Comparison of ENCODE assay signal across 15 cellular contexts in the genomic region with DNA sequence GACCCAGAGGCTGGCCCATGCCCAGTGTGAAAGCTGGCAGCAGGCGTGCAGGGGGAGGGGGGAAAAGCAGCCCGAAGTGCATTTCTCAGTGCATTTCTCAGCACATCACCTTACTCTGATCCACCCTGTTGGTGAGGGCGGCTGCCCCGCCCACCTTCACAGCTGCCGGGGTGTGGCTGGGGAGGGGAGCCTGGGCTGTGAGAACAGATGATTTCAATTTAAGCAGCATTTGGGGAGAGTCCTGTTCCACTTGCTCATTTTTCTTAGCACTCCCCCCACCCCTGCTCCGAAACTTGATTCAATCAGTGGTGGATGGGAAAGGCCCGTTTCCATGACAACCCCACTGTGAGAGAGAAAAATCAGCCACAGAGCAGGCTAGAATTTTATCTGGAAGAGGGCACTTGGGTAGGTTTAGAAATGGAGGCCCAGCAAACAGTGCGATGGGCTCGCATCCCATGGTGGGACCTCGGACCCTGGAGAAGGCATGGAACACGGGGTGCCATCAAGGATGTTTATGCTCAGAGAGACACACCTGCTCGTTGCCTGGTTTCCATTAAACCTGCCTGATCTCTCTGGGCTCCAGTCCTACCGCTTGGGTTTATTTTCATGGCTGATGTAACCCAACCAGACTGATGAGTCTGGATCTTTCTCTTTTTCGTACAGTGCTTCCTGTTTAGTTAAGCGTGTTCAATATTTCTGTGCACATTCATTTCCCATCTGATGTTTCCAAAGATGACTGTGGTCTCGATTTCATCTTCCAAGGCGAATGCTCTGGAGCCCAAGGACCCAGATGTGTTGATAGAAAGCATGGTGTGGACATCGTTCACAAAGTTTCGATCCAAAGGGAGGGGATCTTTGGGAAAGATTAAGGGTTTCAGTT.
A peak's percentile ranks its signal among the peaks of the same experiment; 100 is the strongest.
DNase-seq lines count a peak whose midpoint lies in the region; ATAC-seq and TF ChIP-seq lines count a peak whose summit lies in the region.
"Had no signal": no experiment of that assay in that cellular context is flagged by ENCODE, and none has a peak within 500 bp of the region (broad histone marks: within the 10 kb centered on the region; RNA-seq: fewer than 3 reads in every experiment).

No MANE protein-coding gene starts in this region.

- H3K27ac ChIP-seq in aorta (ENCODE audit: low read depth in 1 of 2, low read length in 2 of 2) (no peak overlapping the region), adrenal gland (no peak overlapping the region)

- POLR2A ChIA-PET in T-cell (lab: Charles Lee), result no interaction called here

- H3K4me1 ChIP-seq in aorta (ENCODE audit: control insufficient read depth in 1 of 2, insufficient read depth in 2 of 2, low read length in 2 of 2) (no peaks in the 10 kb centered on the region), adrenal gland (replicated peaks in 1 of 2) (no peaks in the 10 kb centered on the region)

- CTCF ChIA-PET in T-cell (lab: Charles Lee), result no interaction called here

- no peaks in the 10 kb centered on the region for H3K36me3 Mint-ChIP-seq in T-cell
- H3K36me3 Mint-ChIP-seq: activated naive CD8-positive, alpha-beta T cell treated with anti-CD3 and anti-CD28 coated beads, Interleukin-2, amount 10 ng/mL, durations not matched to agents 7 days and 5 days; memory B cell had no signal

- TF ChIP-seq POLR2A in adrenal gland (IDR thresholded peaks at IDR 0.05), result no peak

- ATAC-seq in left colon (peak; percentile 54), T-cell (replicated peaks in 1 of 4) (no peak), aorta (ENCODE audit: low FRiP score) (no peak)

- H3K4me1 Mint-ChIP-seq in T-cell, result no peaks in the 10 kb centered on the region
- H3K4me1 Mint-ChIP-seq: activated naive CD8-positive, alpha-beta T cell treated with anti-CD3 and anti-CD28 coated beads, Interleukin-2, amount 10 ng/mL, durations not matched to agents 7 days and 5 days; memory B cell had no signal

- 85% methylated on average over 19 of the region's 19 CpGs for WGBS in aorta, 2 donors
- WGBS in adrenal gland, 4 donors, result 69 to 80% (median 71%) methylated on average over 18 to 19 of the region's 19 CpGs

- peaks cover 2 to 11% of the 10 kb centered on the region in 2 donors for H3K27me3 Mint-ChIP-seq in T-cell

- H3K36me3 ChIP-seq in aorta (ENCODE audit: control insufficient read depth in 1 of 2, insufficient read depth in 2 of 2, low read length in 1 of 2) (no peaks in the 10 kb centered on the region), adrenal gland (replicated peaks in 1 of 2) (no peaks in the 10 kb centered on the region)
- H3K36me3 ChIP-seq: MG63 had no signal

- H3K9me3 ChIP-seq in aorta (ENCODE audit: control insufficient read depth, low read length), result no peaks in the 10 kb centered on the region
- no peaks in the 10 kb centered on the region for H3K9me3 ChIP-seq in adrenal gland (replicated peaks in 1 of 3)
- H3K9me3 ChIP-seq: MG63 had no signal

- no peak overlapping the region for H3K4me3 Mint-ChIP-seq in T-cell
- H3K4me3 Mint-ChIP-seq: activated naive CD8-positive, alpha-beta T cell treated with anti-CD3 and anti-CD28 coated beads, Interleukin-2, amount 10 ng/mL, durations not matched to agents 7 days and 5 days; memory B cell; T-helper 1 cell treated with Interleukin-12 subunit alpha and Interleukin-12 subunit beta and Interleukin-4 antibody, amounts not matched to agents 30 μg/mL and 1 μg/mL, for 36 hours had no signal

- no peaks in the 10 kb centered on the region for H3K27me3 ChIP-seq in aorta (ENCODE audit: control insufficient read depth in 1 of 2, insufficient read depth in 2 of 2, low read length in 1 of 2)
- H3K27me3 ChIP-seq in adrenal gland, result no peaks in the 10 kb centered on the region
- H3K27me3 ChIP-seq: MG63 had no signal

- no peak overlapping the region for H3K4me3 ChIP-seq in aorta (ENCODE audit: low read length in 2 of 2)
- no peak overlapping the region for H3K4me3 ChIP-seq in adrenal gland
- H3K4me3 ChIP-seq: dorsolateral prefrontal cortex, MG63 had no signal

- DNase-seq in stimulated activated CD4-positive, alpha-beta T cell treated with anti-CD3 and anti-CD28 coated beads, Interleukin-15, amount 100 ng/mL, for 24 hours, result peak; percentile 7
- DNase-seq in stimulated activated CD4-positive, alpha-beta T cell treated with anti-CD3 and anti-CD28 coated beads, Interleukin-2, amount 100 ng/mL, for 48 hours, result no peak
- DNase-seq in SK-N-DZ (ENCODE audit: low spot score), result peak; percentile 44
- peak in 1 of 2 donors; percentile 27 for DNase-seq in left colon
- no peak for DNase-seq in T-cell
- no peak for DNase-seq in aorta
- no peak for DNase-seq in adrenal gland
- no peak for DNase-seq in SKM-1 treated with dmso at 0.1 percent for 144 hours (lab: John Stamatoyannopoulos, UW; ENCODE audit: unreplicated experiment)
- DNase-seq: activated naive CD8-positive, alpha-beta T cell treated with anti-CD3 and anti-CD28 coated beads, Interleukin-2, amount 10 ng/mL, durations not matched to agents 7 days and 5 days; MG63; NK-92 treated with Interleukin-12 subunit alpha and Interleukin-12 subunit beta, amount 100 ng/mL, for 24 hours; trophoblast cell had no signal

- intact Hi-C loops in left colon (cut with DNase I, micrococcal nuclease), result no loop called here
- intact Hi-C loops in aorta (cut with DNase I), result no loop called here
- intact Hi-C loops in adrenal gland (cut with DNase I), result no loop called here

- no peak for TF ChIP-seq CTCF in adrenal gland (IDR thresholded peaks at IDR 0.05)

- no peak overlapping the region for H3K27ac Mint-ChIP-seq in T-cell
- H3K27ac Mint-ChIP-seq: activated naive CD8-positive, alpha-beta T cell treated with anti-CD3 and anti-CD28 coated beads, Interleukin-2, amount 10 ng/mL, durations not matched to agents 7 days and 5 days; memory B cell; T-helper 1 cell treated with Interleukin-12 subunit alpha and Interleukin-12 subunit beta and Interleukin-4 antibody, amounts not matched to agents 30 μg/mL and 1 μg/mL, for 36 hours had no signal

- H3K9me3 Mint-ChIP-seq in T-cell, result peaks cover 0 to 5% (median 4%) of the 10 kb centered on the region in 3 donors

Comparison
In these comparisons a context has a peak if more than half of its experiments do, and no peak if none do; other contexts are left out.
1. DNase-seq: peak in stimulated activated CD4-positive, alpha-beta T cell treated with anti-CD3 and anti-CD28 coated beads, Interleukin-15, amount 100 ng/mL, for 24 hours (single experiment) and SK-N-DZ (single experiment); none in stimulated activated CD4-positive, alpha-beta T cell treated with anti-CD3 and anti-CD28 coated beads, Interleukin-2, amount 100 ng/mL, for 48 hours (0 of 2), T-cell (0 of 34), aorta (0 of 2), adrenal gland (0 of 7) and SKM-1 treated with dmso at 0.1 percent for 144 hours (single experiment).